Comparison of ENCODE assay signal across 9 cellular contexts in genomic region chr7:31488562-31489203, GRCh38. TPM values are rescaled to one million over a fixed set of nuclear protein-coding genes. Genes with fewer than 3 reads are reported as not detected.
DNase-seq lines count a peak whose midpoint lies in the region; ATAC-seq and TF ChIP-seq lines count a peak whose summit lies in the region.
"Had no signal": no experiment of that assay in that cellular context is flagged by ENCODE, and none has a peak within 500 bp of the region (broad histone marks: within the 10 kb centered on the region; RNA-seq: fewer than 3 reads in every experiment).

No MANE protein-coding gene starts in this region.

- peak in 5 of 6 experiments; percentile 35 to 62 (median 43) for TF ChIP-seq CTCF in esophagus squamous epithelium (IDR thresholded peaks at IDR 0.05)
- TF ChIP-seq CTCF in parathyroid adenoma (IDR thresholded peaks at IDR 0.05) = peak; percentile 57

- H3K9ac ChIP-seq in parathyroid adenoma = no peak overlapping the region

- H3K27ac ChIP-seq in esophagus squamous epithelium = no peak overlapping the region
- no peak overlapping the region for H3K27ac ChIP-seq in parathyroid adenoma

- H2AFZ ChIP-seq in parathyroid adenoma = no peak overlapping the region

- H3K79me2 ChIP-seq in parathyroid adenoma = no peaks in the 10 kb centered on the region

- no peaks in the 10 kb centered on the region for H3K9me3 ChIP-seq in esophagus squamous epithelium
- no peaks in the 10 kb centered on the region for H3K9me3 ChIP-seq in parathyroid adenoma (ENCODE audit: control insufficient read depth, low read length)

- H3K4me3 ChIP-seq in esophagus squamous epithelium (no peak overlapping the region), parathyroid adenoma (ENCODE audit: low read depth, low read length) (no peak overlapping the region)

- no peak for TF ChIP-seq POLR2A in esophagus squamous epithelium (IDR thresholded peaks at IDR 0.05)

- H3K4me1 ChIP-seq in esophagus squamous epithelium (peaks cover 0 to 5% (median 0%) of the 10 kb centered on the region in 3 donors), parathyroid adenoma (no peaks in the 10 kb centered on the region)

- 33 to 43% methylated on average over 15 of the region's 15 CpGs for WGBS in esophagus squamous epithelium, 2 donors

- ATAC-seq in GM21825 (IDR thresholded peaks at IDR 0.05; ENCODE audit: unreplicated experiment) = peak; percentile 98

- H3K27me3 ChIP-seq in esophagus squamous epithelium (peaks cover 0 to 17% (median 0%) of the 10 kb centered on the region in 4 donors), parathyroid adenoma (ENCODE audit: control insufficient read depth, insufficient read depth, low read length) (no peaks in the 10 kb centered on the region)

- H3K4me2 ChIP-seq in parathyroid adenoma (ENCODE audit: low read length) = no peak overlapping the region

- DNase-seq in 8988T = peak; percentile 21
- peak; percentile 17 for DNase-seq in G401 (ENCODE audit: low spot score)
- peak; percentile 56 for DNase-seq in HuH-7 (ENCODE audit: low spot score)
- peak; percentile 33 for DNase-seq in SK-N-DZ (ENCODE audit: low spot score)
- no peak for DNase-seq in esophagus squamous epithelium (lab: John Stamatoyannopoulos, UW)
- no peak for DNase-seq in activated gamma-delta T cell (lab: John Stamatoyannopoulos, UW)

- H3K36me3 ChIP-seq in esophagus squamous epithelium (no peaks in the 10 kb centered on the region), parathyroid adenoma (ENCODE audit: control insufficient read depth, insufficient read depth, low read length) (no peaks in the 10 kb centered on the region)

- in situ Hi-C loops in G401 (cut with HindIII; ENCODE audit: low sequenced_read_pairs) = no loop called here

- intact Hi-C loops in esophagus squamous epithelium (cut with DNase I) = no loop called here

RNA-seq across cellular contexts. Expression of gene ITPRID1, which starts 25.2 kb away (rescaled TPM):
- not detected in 2 replicates for total RNA-seq in G401 (2014; rRNA removed; shearing (Covaris generic))
- polyA plus RNA-seq in SK-N-DZ (2014; cell fraction: cytosol; rRNA removed) = not detected in 2 replicates
- polyA plus RNA-seq in SK-N-DZ (2014; cell fraction: nucleus; rRNA removed) = not detected in 2 replicates
- under 1 TPM in 1 of 4 donors, not detected in 3; 1.00 TPM for total RNA-seq in esophagus squamous epithelium
- polyA plus RNA-seq: IgD-negative memory B cell had no signal

Comparison
In these comparisons a context has a peak if more than half of its experiments do, and no peak if none do; other contexts are left out.
1. DNase-seq: peak in 8988T (single experiment), G401 (single experiment), HuH-7 (single experiment) and SK-N-DZ (single experiment); none in esophagus squamous epithelium (single experiment) and activated gamma-delta T cell (single experiment).